ENCODE assay signal across 19 cellular contexts in genomic region chr17:39706383-39706782, GRCh38. TPM values are rescaled to one million over a fixed set of nuclear protein-coding genes. Genes with fewer than 3 reads are reported as not detected.
DNase-seq lines count a peak whose midpoint lies in the region; ATAC-seq, FAIRE-seq and TF ChIP-seq lines count a peak whose summit lies in the region.
"Had no signal": no experiment of that assay in that cellular context is flagged by ENCODE, and none has a peak within 500 bp of the region (broad histone marks: within the 10 kb centered on the region; RNA-seq: fewer than 3 reads in every experiment).

No MANE protein-coding gene starts in this region.

- no peak overlapping the region for H2AFZ ChIP-seq in HepG2 (ENCODE audit: low read length)

- H3K27ac ChIP-seq in liver (ENCODE audit: low read depth in 1 of 2, low read length in 2 of 2) (peak overlapping the region; percentile 95 to 98), HepG2 (ENCODE audit: extremely low read length, insufficient read depth, low read length) (no peak overlapping the region), heart right ventricle (peak overlapping the region in 7 of 10 donors; percentile 59 to 82 (median 74)), prostate gland (peak overlapping the region; percentile 98)
- H3K27ac ChIP-seq: testis had no signal

- intact Hi-C loops in HepG2 (cut with micrococcal nuclease; ENCODE audit: unreplicated experiment): no loop called here
- intact Hi-C loops in heart right ventricle (cut with DNase I): no loop called here
- intact Hi-C loops in prostate gland (cut with DNase I): no loop called here

- TF ChIP-seq CTCF in liver (IDR thresholded peaks at IDR 0.05; ENCODE audit: low read depth, low read length, missing input control): no peak
- TF ChIP-seq CTCF in HepG2 (CRISPR knock-in tag; IDR thresholded peaks at IDR 0.05): no peak
- no peak for TF ChIP-seq CTCF in heart right ventricle (IDR thresholded peaks at IDR 0.05)
- TF ChIP-seq CTCF in prostate gland (IDR thresholded peaks at IDR 0.05): no peak

- no TSS peak for BruUV-seq in HepG2 (replicated peaks; lab: Mats Ljungman, UMichigan)

- FAIRE-seq in HepG2 (lab: Jason Lieb, UNC): no peak
- FAIRE-seq: GM12892 had no signal

- POLR2A ChIA-PET in HepG2 (lab: Yijun Ruan, JAX): interaction anchor here (1.0 to 3.0 kb wide), 2 partner anchors 24 to 31 kb away, joined by 4 to 8 read pairs; partner anchors contain the start of genes GRB7 and MIEN1

- H3K4me3 ChIP-seq in liver (ENCODE audit: low read depth in 1 of 3, low read length in 3 of 3) (no peak overlapping the region), HepG2 (replicated peaks in 1 of 3; ENCODE audit: insufficient read depth in 1 of 3, low read depth in 2 of 3, low read length in 3 of 3) (no peak overlapping the region), heart right ventricle (no peak overlapping the region), prostate gland (no peak overlapping the region)
- H3K4me3 ChIP-seq: testis had no signal

- H3K27me3 ChIP-seq in liver (ENCODE audit: control insufficient read depth in 4 of 4, insufficient read depth in 4 of 4, low read length in 3 of 4): no peaks in the 10 kb centered on the region
- no peaks in the 10 kb centered on the region for H3K27me3 ChIP-seq in HepG2 (ENCODE audit: control insufficient read depth in 1 of 2, insufficient read depth in 2 of 2, low read length in 2 of 2)
- H3K27me3 ChIP-seq in heart right ventricle: peaks cover 0 to 6% (median 0%) of the 10 kb centered on the region in 7 donors
- H3K27me3 ChIP-seq in prostate gland (replicated peaks; ENCODE audit: insufficient read depth): no peaks in the 10 kb centered on the region
- H3K27me3 ChIP-seq: testis had no signal

- 65% methylated on average over 8 of the region's 8 CpGs for WGBS in liver
- 98% methylated on average over 8 of the region's 8 CpGs for whole genome bisulfite sequencing in HepG2 (ENCODE audit: low lambda C conversion rate)
- WGBS in heart right ventricle, 2 donors: 71 to 75% methylated on average over 8 of the region's 8 CpGs
- WGBS in prostate gland: 30% methylated on average over 8 of the region's 8 CpGs

- peaks cover 14% of the 10 kb centered on the region; the same call in 1 of the 2 replicates for H4K20me1 ChIP-seq in HepG2 (ENCODE audit: insufficient read depth, low read length)

- TF ChIP-seq EP300 in HepG2 (IDR thresholded peaks at IDR 0.05; ENCODE audit: low read depth in 2 of 2, low read length in 2 of 2) (no peak), HepG2 (CRISPR knock-in tag; IDR thresholded peaks at IDR 0.05; ENCODE audit: borderline replicate concordance) (no peak)

- H3K9me3 ChIP-seq in liver (ENCODE audit: control insufficient read depth in 4 of 4, low read length in 3 of 4) (no peaks in the 10 kb centered on the region), HepG2 (ENCODE audit: low read length) (no peaks in the 10 kb centered on the region), heart right ventricle (no peaks in the 10 kb centered on the region), prostate gland (no peaks in the 10 kb centered on the region)
- H3K9me3 ChIP-seq: testis had no signal

- no peak for ATAC-seq in HepG2
- ATAC-seq in heart right ventricle: peak in 3 of 8 donors; percentile 4 to 6 (median 5)
- no peak for ATAC-seq in HG03025 (IDR thresholded peaks at IDR 0.05; ENCODE audit: low FRiP score, unreplicated experiment)

- DNase-seq in HepG2 (ENCODE audit: low spot score): no peak
- no peak for DNase-seq in heart right ventricle
- DNase-seq in prostate gland (ENCODE audit: low spot score): no peak
- no peak for DNase-seq in COLO668 (lab: John Stamatoyannopoulos, UW; ENCODE audit: unreplicated experiment)
- DNase-seq in NCI-H2107 (lab: John Stamatoyannopoulos, UW): no peak
- DNase-seq in activated effector memory CD4-positive, alpha-beta T cell treated with anti-CD3 and anti-CD28 coated beads, Interleukin-2, amount 50 U/mL, for 16 hours: no peak
- DNase-seq: GDM1; H7; NCI-H526 treated with DMSO at 0.1 percent for 48 hours; stimulated activated CD4-positive, alpha-beta T cell treated with anti-CD3 and anti-CD28 coated beads, Interleukin-4, amount 100 ng/mL, for 1 hour; stimulated activated CD8-positive, alpha-beta memory T cell treated with anti-CD3 and anti-CD28 coated beads, Interleukin-4, amount 100 ng/mL, for 48 hours; testis had no signal

- no peak overlapping the region for H3K9ac ChIP-seq in liver (ENCODE audit: low read depth in 1 of 2, low read length in 2 of 2)
- no peak overlapping the region for H3K9ac ChIP-seq in HepG2 (ENCODE audit: insufficient read depth, low read depth, low read length)

- in situ Hi-C loops in HepG2 (cut with HindIII; ENCODE audit: extremely low pct_ligation_motif_present, low pct_unique_long_range_greater_than_20kb): no loop called here

- TF ChIP-seq RAD21 in liver (IDR thresholded peaks at IDR 0.05) (no peak), HepG2 (CRISPR knock-in tag; IDR thresholded peaks at IDR 0.05) (no peak)

- H3K4me2 ChIP-seq in HepG2 (ENCODE audit: low read depth, low read length): no peak overlapping the region

- peaks cover 26 to 59% (median 54%) of the 10 kb centered on the region in 4 donors for H3K4me1 ChIP-seq in liver (ENCODE audit: control insufficient read depth in 4 of 4, insufficient read depth in 4 of 4, low read length in 3 of 4)
- peaks cover 46% of the 10 kb centered on the region for H3K4me1 ChIP-seq in HepG2 (ENCODE audit: insufficient read depth, low read length)
- peaks cover 7 to 51% (median 35%) of the 10 kb centered on the region in 9 donors for H3K4me1 ChIP-seq in heart right ventricle
- peaks cover 45% of the 10 kb centered on the region for H3K4me1 ChIP-seq in prostate gland (replicated peaks)
- H3K4me1 ChIP-seq: testis had no signal

- H3K79me2 ChIP-seq in HepG2 (ENCODE audit: insufficient read depth, low read length): peaks cover 39% of the 10 kb centered on the region

- CTCF ChIA-PET in HepG2 (lab: Yijun Ruan, JAX; ENCODE audit: low intra/inter-chr PET ratio, low total read pairs): no interaction called here

- H3K36me3 ChIP-seq in liver (ENCODE audit: control insufficient read depth in 4 of 4, insufficient read depth in 3 of 4, low read depth in 1 of 4, low read length in 3 of 4): peaks cover 0 to 16% (median 4%) of the 10 kb centered on the region in 4 donors
- H3K36me3 ChIP-seq in HepG2 (replicated peaks in 1 of 2; ENCODE audit: control insufficient read depth in 1 of 2, insufficient read depth in 2 of 2, low read length in 2 of 2): peaks cover 39 to 50% of the 10 kb centered on the region in 2 experiments
- H3K36me3 ChIP-seq in heart right ventricle: peaks cover 0 to 48% (median 18%) of the 10 kb centered on the region in 9 donors
- H3K36me3 ChIP-seq in prostate gland: peaks cover 2 to 21% of the 10 kb centered on the region in 2 donors

- TF ChIP-seq POLR2A in HepG2 (IDR thresholded peaks at IDR 0.05; ENCODE audit: insufficient read depth in 1 of 2, low read depth in 2 of 2, low read length in 2 of 2) (no peak), prostate gland (IDR thresholded peaks at IDR 0.05) (no peak)

RNA-seq across cellular contexts. Expression of gene ERBB2, which starts 6.5 kb away (rescaled TPM):
- 10 to 100 TPM; 21.0 to 28.8 TPM for total RNA-seq in liver
- polyA plus RNA-seq in liver: 10 to 100 TPM in 1 of 2 donors, 1 to 10 TPM in 1; 4.7 to 10.5 TPM
- total RNA-seq in HepG2 (2016; rRNA removed; fragmentation: Illumina TruSeq; extraction: Trizol): 30.2 and 64.1 TPM in 2 replicates
- 29.4 and 32.0 TPM in 2 replicates for total RNA-seq in HepG2 (2016; cell fraction: cytosol; rRNA removed; fragmentation: Illumina TruSeq; extraction: Trizol; ENCODE audit: low read depth)
- 24.5 and 63.0 TPM in 2 replicates for total RNA-seq in HepG2 (2016; cell fraction: insoluble cytoplasmic fraction; rRNA removed; fragmentation: Illumina TruSeq; extraction: Trizol)
- total RNA-seq in HepG2 (2016; cell fraction: membrane; rRNA removed; fragmentation: Illumina TruSeq; extraction: Trizol): 21.8 and 22.8 TPM in 2 replicates
- 81.6 and 99.0 TPM in 2 replicates for total RNA-seq in HepG2 (2016; cell fraction: nucleus; rRNA removed; fragmentation: Illumina TruSeq; extraction: Trizol)
- 57.7 and 77.7 TPM in 2 replicates for polyA plus RNA-seq in HepG2 (2011; rRNA removed)
- 36.7 and 42.6 TPM in 2 replicates for polyA plus RNA-seq in HepG2 (2011; cell fraction: cytosol; rRNA removed)
- polyA plus RNA-seq in HepG2 (2011; cell fraction: nucleus; rRNA removed): 210 and 211 TPM in 2 replicates
- 69.2 and 69.6 TPM in 2 replicates for polyA plus RNA-seq in HepG2 (2012)
- 4.2 and 4.3 TPM in 2 replicates for polyA plus RNA-seq in HepG2 (2016; cell fraction: cytosol; fragmentation: Illumina TruSeq; extraction: Trizol; ENCODE audit: low read depth)
- polyA plus RNA-seq in HepG2 (2016; cell fraction: insoluble cytoplasmic fraction; fragmentation: Illumina TruSeq; extraction: Trizol; ENCODE audit: low read depth): 25.3 and 32.1 TPM in 2 replicates
- 8.5 and 9.9 TPM in 2 replicates for polyA plus RNA-seq in HepG2 (2016; cell fraction: membrane; fragmentation: Illumina TruSeq; extraction: Trizol; ENCODE audit: low read depth)
- polyA plus RNA-seq in HepG2 (2016; cell fraction: nucleus; fragmentation: Illumina TruSeq; extraction: Trizol; ENCODE audit: insufficient read depth, low read depth): 149 and 153 TPM in 2 replicates
- 39.8 and 292 TPM in 2 replicates for polyA minus RNA-seq in HepG2 (2011; rRNA and poly(A)+ RNA removed; ENCODE audit: low replicate concordance)
- polyA minus RNA-seq in HepG2 (2011; cell fraction: cytosol; rRNA and poly(A)+ RNA removed): 52.4 and 60.7 TPM in 2 replicates
- polyA minus RNA-seq in HepG2 (2011; cell fraction: nucleus; rRNA and poly(A)+ RNA removed): 58.8 and 83.7 TPM in 2 replicates
- 10 to 100 TPM; 53.9 to 89.1 (median 68.1) TPM for total RNA-seq in heart right ventricle
- 10 to 100 TPM; 40.3 to 41.2 TPM for polyA plus RNA-seq in heart right ventricle
- 100 to 1,000 TPM; 112 to 172 TPM for total RNA-seq in prostate gland

RNA-seq across cellular contexts. Expression of gene PGAP3, which starts 18.5 kb away (rescaled TPM):
- total RNA-seq in liver (10 to 100 TPM in 1 of 2 donors, 1 to 10 TPM in 1; 7.9 to 19.5 TPM), HepG2 (2016; rRNA removed; fragmentation: Illumina TruSeq; extraction: Trizol) (5.1 and 11.9 TPM in 2 replicates), heart right ventricle (10 to 100 TPM in 9 of 10 donors, 1 to 10 TPM in 1; 9.2 to 18.2 (median 13.8) TPM), prostate gland (10 to 100 TPM; 44.6 to 50.0 TPM)
- polyA plus RNA-seq in liver (10 to 100 TPM; 13.3 to 14.6 TPM), HepG2 (2011; rRNA removed) (14.6 and 21.2 TPM in 2 replicates), heart right ventricle (10 to 100 TPM; 12.5 to 16.8 TPM)
- total RNA-seq in HepG2 (2016; cell fraction: cytosol; rRNA removed; fragmentation: Illumina TruSeq; extraction: Trizol; ENCODE audit: low read depth): 1.1 and 1.5 TPM in 2 replicates
- total RNA-seq in HepG2 (2016; cell fraction: insoluble cytoplasmic fraction; rRNA removed; fragmentation: Illumina TruSeq; extraction: Trizol): 3.5 and 11.4 TPM in 2 replicates
- total RNA-seq in HepG2 (2016; cell fraction: membrane; rRNA removed; fragmentation: Illumina TruSeq; extraction: Trizol): 3.2 and 3.3 TPM in 2 replicates
- 11.6 and 12.8 TPM in 2 replicates for total RNA-seq in HepG2 (2016; cell fraction: nucleus; rRNA removed; fragmentation: Illumina TruSeq; extraction: Trizol)
- 9.7 and 10.8 TPM in 2 replicates for polyA plus RNA-seq in HepG2 (2011; cell fraction: cytosol; rRNA removed)
- polyA plus RNA-seq in HepG2 (2011; cell fraction: nucleus; rRNA removed): 53.0 and 67.8 TPM in 2 replicates
- 9.1 and 10.3 TPM in 2 replicates for polyA plus RNA-seq in HepG2 (2012)
- 0.93 and 0.97 TPM in 2 replicates for polyA plus RNA-seq in HepG2 (2016; cell fraction: cytosol; fragmentation: Illumina TruSeq; extraction: Trizol; ENCODE audit: low read depth)
- polyA plus RNA-seq in HepG2 (2016; cell fraction: insoluble cytoplasmic fraction; fragmentation: Illumina TruSeq; extraction: Trizol; ENCODE audit: low read depth): 4.1 and 5.4 TPM in 2 replicates
- polyA plus RNA-seq in HepG2 (2016; cell fraction: membrane; fragmentation: Illumina TruSeq; extraction: Trizol; ENCODE audit: low read depth): 2.1 and 2.4 TPM in 2 replicates
- polyA plus RNA-seq in HepG2 (2016; cell fraction: nucleus; fragmentation: Illumina TruSeq; extraction: Trizol; ENCODE audit: insufficient read depth, low read depth): 23.4 and 28.3 TPM in 2 replicates
- 12.0 and 44.9 TPM in 2 replicates for polyA minus RNA-seq in HepG2 (2011; rRNA and poly(A)+ RNA removed; ENCODE audit: low replicate concordance)
- polyA minus RNA-seq in HepG2 (2011; cell fraction: cytosol; rRNA and poly(A)+ RNA removed): 5.6 and 8.2 TPM in 2 replicates
- 8.2 and 9.7 TPM in 2 replicates for polyA minus RNA-seq in HepG2 (2011; cell fraction: nucleus; rRNA and poly(A)+ RNA removed)

RNA-seq across cellular contexts. Expression of gene MIEN1, which starts 23.9 kb away (rescaled TPM):
- 10 to 100 TPM; 11.1 to 13.4 TPM for total RNA-seq in liver
- polyA plus RNA-seq in liver: 10 to 100 TPM; 44.6 to 99.0 TPM
- total RNA-seq in HepG2 (2016; rRNA removed; fragmentation: Illumina TruSeq; extraction: Trizol): 40.6 and 48.6 TPM in 2 replicates
- 50.1 and 73.7 TPM in 2 replicates for total RNA-seq in HepG2 (2016; cell fraction: cytosol; rRNA removed; fragmentation: Illumina TruSeq; extraction: Trizol; ENCODE audit: low read depth)
- total RNA-seq in HepG2 (2016; cell fraction: insoluble cytoplasmic fraction; rRNA removed; fragmentation: Illumina TruSeq; extraction: Trizol): 43.9 and 49.0 TPM in 2 replicates
- total RNA-seq in HepG2 (2016; cell fraction: membrane; rRNA removed; fragmentation: Illumina TruSeq; extraction: Trizol): 66.3 and 82.4 TPM in 2 replicates
- 18.4 and 23.7 TPM in 2 replicates for total RNA-seq in HepG2 (2016; cell fraction: nucleus; rRNA removed; fragmentation: Illumina TruSeq; extraction: Trizol)
- 56.6 and 68.2 TPM in 2 replicates for polyA plus RNA-seq in HepG2 (2011; rRNA removed)
- polyA plus RNA-seq in HepG2 (2011; cell fraction: cytosol; rRNA removed): 62.1 and 67.0 TPM in 2 replicates
- polyA plus RNA-seq in HepG2 (2011; cell fraction: nucleus; rRNA removed): 27.3 and 39.8 TPM in 2 replicates
- 38.6 and 44.5 TPM in 2 replicates for polyA plus RNA-seq in HepG2 (2012)
- polyA plus RNA-seq in HepG2 (2016; cell fraction: cytosol; fragmentation: Illumina TruSeq; extraction: Trizol; ENCODE audit: low read depth): 106 and 131 TPM in 2 replicates
- polyA plus RNA-seq in HepG2 (2016; cell fraction: insoluble cytoplasmic fraction; fragmentation: Illumina TruSeq; extraction: Trizol; ENCODE audit: low read depth): 73.3 and 81.4 TPM in 2 replicates
- polyA plus RNA-seq in HepG2 (2016; cell fraction: membrane; fragmentation: Illumina TruSeq; extraction: Trizol; ENCODE audit: low read depth): 100 and 131 TPM in 2 replicates
- polyA plus RNA-seq in HepG2 (2016; cell fraction: nucleus; fragmentation: Illumina TruSeq; extraction: Trizol; ENCODE audit: insufficient read depth, low read depth): 45.4 and 54.1 TPM in 2 replicates
- polyA minus RNA-seq in HepG2 (2011; rRNA and poly(A)+ RNA removed; ENCODE audit: low replicate concordance): 30.0 and 48.1 TPM in 2 replicates
- polyA minus RNA-seq in HepG2 (2011; cell fraction: cytosol; rRNA and poly(A)+ RNA removed): 11.5 and 16.0 TPM in 2 replicates
- 10.6 and 14.7 TPM in 2 replicates for polyA minus RNA-seq in HepG2 (2011; cell fraction: nucleus; rRNA and poly(A)+ RNA removed)
- 10 to 100 TPM; 27.7 to 68.4 (median 39.1) TPM for total RNA-seq in heart right ventricle
- 100 to 1,000 TPM; 104 to 190 TPM for polyA plus RNA-seq in heart right ventricle
- total RNA-seq in prostate gland: 100 to 1,000 TPM in 1 of 2 donors, 10 to 100 TPM in 1; 46.5 to 119 TPM

RNA-seq across cellular contexts. Expression of gene GRB7, which starts 31.4 kb away (rescaled TPM):
- 1 to 10 TPM; 1.9 to 3.0 TPM for total RNA-seq in liver
- 1 to 10 TPM; 1.9 to 6.8 TPM for polyA plus RNA-seq in liver
- total RNA-seq in HepG2 (2016; rRNA removed; fragmentation: Illumina TruSeq; extraction: Trizol): 41.7 and 60.2 TPM in 2 replicates
- total RNA-seq in HepG2 (2016; cell fraction: cytosol; rRNA removed; fragmentation: Illumina TruSeq; extraction: Trizol; ENCODE audit: low read depth): 17.9 and 20.4 TPM in 2 replicates
- 38.5 and 64.6 TPM in 2 replicates for total RNA-seq in HepG2 (2016; cell fraction: insoluble cytoplasmic fraction; rRNA removed; fragmentation: Illumina TruSeq; extraction: Trizol)
- total RNA-seq in HepG2 (2016; cell fraction: membrane; rRNA removed; fragmentation: Illumina TruSeq; extraction: Trizol): 31.4 and 31.5 TPM in 2 replicates
- total RNA-seq in HepG2 (2016; cell fraction: nucleus; rRNA removed; fragmentation: Illumina TruSeq; extraction: Trizol): 57.0 and 59.4 TPM in 2 replicates
- 77.7 and 92.3 TPM in 2 replicates for polyA plus RNA-seq in HepG2 (2011; rRNA removed)
- polyA plus RNA-seq in HepG2 (2011; cell fraction: cytosol; rRNA removed): 36.7 and 60.1 TPM in 2 replicates
- polyA plus RNA-seq in HepG2 (2011; cell fraction: nucleus; rRNA removed): 319 and 344 TPM in 2 replicates
- polyA plus RNA-seq in HepG2 (2012): 60.9 and 73.8 TPM in 2 replicates
- 8.5 and 8.6 TPM in 2 replicates for polyA plus RNA-seq in HepG2 (2016; cell fraction: cytosol; fragmentation: Illumina TruSeq; extraction: Trizol; ENCODE audit: low read depth)
- 45.6 and 58.3 TPM in 2 replicates for polyA plus RNA-seq in HepG2 (2016; cell fraction: insoluble cytoplasmic fraction; fragmentation: Illumina TruSeq; extraction: Trizol; ENCODE audit: low read depth)
- polyA plus RNA-seq in HepG2 (2016; cell fraction: membrane; fragmentation: Illumina TruSeq; extraction: Trizol; ENCODE audit: low read depth): 13.3 and 14.8 TPM in 2 replicates
- 147 and 156 TPM in 2 replicates for polyA plus RNA-seq in HepG2 (2016; cell fraction: nucleus; fragmentation: Illumina TruSeq; extraction: Trizol; ENCODE audit: insufficient read depth, low read depth)
- polyA minus RNA-seq in HepG2 (2011; rRNA and poly(A)+ RNA removed; ENCODE audit: low replicate concordance): 9.1 and 160 TPM in 2 replicates
- polyA minus RNA-seq in HepG2 (2011; cell fraction: cytosol; rRNA and poly(A)+ RNA removed): 55.8 and 65.9 TPM in 2 replicates
- 80.7 and 95.9 TPM in 2 replicates for polyA minus RNA-seq in HepG2 (2011; cell fraction: nucleus; rRNA and poly(A)+ RNA removed)
- total RNA-seq in heart right ventricle: 1 to 10 TPM in 5 of 10 donors, under 1 TPM in 5; 0.44 to 4.7 (median 1.0) TPM
- 1 to 10 TPM; 1.1 to 2.9 TPM for polyA plus RNA-seq in heart right ventricle
- total RNA-seq in prostate gland: 10 to 100 TPM; 25.7 to 32.6 TPM
- total RNA-seq: dermis microvascular lymphatic vessel endothelial cell; naive thymus-derived CD8-positive, alpha-beta T cell had no signal
- polyA plus RNA-seq: naive thymus-derived CD8-positive, alpha-beta T cell had no signal

RNA-seq across cellular contexts. Expression of gene PNMT, which starts 38.1 kb away (rescaled TPM):
- 1 to 10 TPM in 1 of 2 donors, not detected in 1; 8.6 TPM for total RNA-seq in liver
- polyA plus RNA-seq in liver: under 1 TPM; 0.20 to 0.26 TPM
- not detected in 2 replicates for total RNA-seq in HepG2 (2016; rRNA removed; fragmentation: Illumina TruSeq; extraction: Trizol)
- not detected in 2 replicates for total RNA-seq in HepG2 (2016; cell fraction: cytosol; rRNA removed; fragmentation: Illumina TruSeq; extraction: Trizol; ENCODE audit: low read depth)
- not detected in 2 replicates for total RNA-seq in HepG2 (2016; cell fraction: insoluble cytoplasmic fraction; rRNA removed; fragmentation: Illumina TruSeq; extraction: Trizol)
- 0.17 TPM in 1 of 2 replicates, not detected in the other for total RNA-seq in HepG2 (2016; cell fraction: membrane; rRNA removed; fragmentation: Illumina TruSeq; extraction: Trizol)
- not detected in 2 replicates for total RNA-seq in HepG2 (2016; cell fraction: nucleus; rRNA removed; fragmentation: Illumina TruSeq; extraction: Trizol)
- polyA plus RNA-seq in HepG2 (2011; rRNA removed): 0.22 and 0.25 TPM in 2 replicates
- 0.08 and 0.13 TPM in 2 replicates for polyA plus RNA-seq in HepG2 (2011; cell fraction: cytosol; rRNA removed)
- polyA plus RNA-seq in HepG2 (2011; cell fraction: nucleus; rRNA removed): 0.56 and 0.71 TPM in 2 replicates
- 0.31 TPM in 1 of 2 replicates, not detected in the other for polyA plus RNA-seq in HepG2 (2012)
- polyA plus RNA-seq in HepG2 (2016; cell fraction: cytosol; fragmentation: Illumina TruSeq; extraction: Trizol; ENCODE audit: low read depth): 0.11 TPM in 1 of 2 replicates, not detected in the other
- polyA plus RNA-seq in HepG2 (2016; cell fraction: insoluble cytoplasmic fraction; fragmentation: Illumina TruSeq; extraction: Trizol; ENCODE audit: low read depth): not detected in 2 replicates
- 0.15 TPM in 1 of 2 replicates, not detected in the other for polyA plus RNA-seq in HepG2 (2016; cell fraction: membrane; fragmentation: Illumina TruSeq; extraction: Trizol; ENCODE audit: low read depth)
- not detected in 2 replicates for polyA plus RNA-seq in HepG2 (2016; cell fraction: nucleus; fragmentation: Illumina TruSeq; extraction: Trizol; ENCODE audit: insufficient read depth, low read depth)
- not detected in 2 replicates for polyA minus RNA-seq in HepG2 (2011; rRNA and poly(A)+ RNA removed; ENCODE audit: low replicate concordance)
- not detected in 2 replicates for polyA minus RNA-seq in HepG2 (2011; cell fraction: cytosol; rRNA and poly(A)+ RNA removed)
- not detected in 2 replicates for polyA minus RNA-seq in HepG2 (2011; cell fraction: nucleus; rRNA and poly(A)+ RNA removed)
- total RNA-seq in heart right ventricle: 10 to 100 TPM in 1 of 10 donors, 1 to 10 TPM in 9; 2.7 to 12.8 (median 3.9) TPM
- 10 to 100 TPM; 16.8 to 30.0 TPM for polyA plus RNA-seq in heart right ventricle
- total RNA-seq in prostate gland: 1 to 10 TPM; 2.7 to 5.8 TPM
- total RNA-seq: OCI-LY7 had no signal
- polyA plus RNA-seq: AG04450 had no signal
